ENCODE assay signal across 1 cellular context in the genomic region with DNA sequence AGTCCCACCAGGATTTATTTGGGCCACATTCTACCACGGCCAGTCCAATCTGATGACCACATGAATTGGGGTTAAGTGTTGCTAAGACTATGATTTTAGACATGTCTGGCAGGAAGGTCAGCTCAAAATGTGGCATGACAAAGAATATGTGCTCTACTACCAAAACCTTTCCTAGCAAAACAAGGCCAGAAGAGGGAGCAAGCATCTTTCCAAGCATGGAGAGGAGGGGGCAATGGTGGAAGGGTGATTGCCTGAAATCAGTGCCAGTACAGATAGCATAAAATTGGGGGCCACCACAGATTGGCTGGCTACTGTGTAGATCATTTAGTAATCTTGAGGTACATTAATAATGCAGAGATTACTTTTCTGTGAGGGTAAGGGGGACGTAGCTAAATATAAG.
TF ChIP-seq lines count a peak whose summit lies in the region.

No MANE protein-coding gene starts in this region.

TF ChIP-seq in SK-N-SH treated with all-trans-retinoic acid at 6 μM for 48 hours, 23 proteins besides CTCF, POLR2A, EP300 and RAD21 (continued from another document):
- no peak for TF ChIP-seq TOX (CRISPR knock-in tag; IDR thresholded peaks at IDR 0.05; ENCODE audit: borderline replicate concordance)
- TF ChIP-seq ZNF565 (CRISPR knock-in tag; conservative IDR thresholded peaks at IDR 0.05; ENCODE audit: low read depth) = no peak
- no peak for TF ChIP-seq SNAI2 (CRISPR knock-in tag; IDR thresholded peaks at IDR 0.05)
- no peak for TF ChIP-seq OSR1 (CRISPR knock-in tag; IDR thresholded peaks at IDR 0.05)
- TF ChIP-seq, protein P1, sequence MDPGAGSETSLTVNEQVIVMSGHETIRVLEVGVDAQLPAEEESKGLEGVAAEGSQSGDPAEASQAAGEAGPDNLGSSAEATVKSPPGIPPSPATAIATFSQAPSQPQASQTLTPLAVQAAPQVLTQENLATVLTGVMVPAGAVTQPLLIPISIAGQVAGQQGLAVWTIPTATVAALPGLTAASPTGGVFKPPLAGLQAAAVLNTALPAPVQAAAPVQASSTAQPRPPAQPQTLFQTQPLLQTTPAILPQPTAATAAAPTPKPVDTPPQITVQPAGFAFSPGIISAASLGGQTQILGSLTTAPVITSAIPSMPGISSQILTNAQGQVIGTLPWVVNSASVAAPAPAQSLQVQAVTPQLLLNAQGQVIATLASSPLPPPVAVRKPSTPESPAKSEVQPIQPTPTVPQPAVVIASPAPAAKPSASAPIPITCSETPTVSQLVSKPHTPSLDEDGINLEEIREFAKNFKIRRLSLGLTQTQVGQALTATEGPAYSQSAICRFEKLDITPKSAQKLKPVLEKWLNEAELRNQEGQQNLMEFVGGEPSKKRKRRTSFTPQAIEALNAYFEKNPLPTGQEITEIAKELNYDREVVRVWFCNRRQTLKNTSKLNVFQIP (CRISPR knock-in tag; IDR thresholded peaks at IDR 0.05; ENCODE audit: borderline replicate concordance, low read depth) = no peak
- TF ChIP-seq ZFP30 (CRISPR knock-in tag; IDR thresholded peaks at IDR 0.05) = no peak
- no peak for TF ChIP-seq PPARA (CRISPR knock-in tag; IDR thresholded peaks at IDR 0.05; ENCODE audit: borderline replicate concordance)
- TF ChIP-seq ARNTL (CRISPR knock-in tag; IDR thresholded peaks at IDR 0.05; ENCODE audit: borderline replicate concordance, low read depth) = no peak
- TF ChIP-seq CSDC2 (CRISPR knock-in tag; IDR thresholded peaks at IDR 0.05) = no peak
- no peak for TF ChIP-seq ISL1 (CRISPR knock-in tag; IDR thresholded peaks at IDR 0.05)
- TF ChIP-seq ZC3H10 (CRISPR knock-in tag; IDR thresholded peaks at IDR 0.05) = no peak
- no peak for TF ChIP-seq ZFP3 (CRISPR knock-in tag; IDR thresholded peaks at IDR 0.05)
- TF ChIP-seq ESRRG (CRISPR knock-in tag; IDR thresholded peaks at IDR 0.05) = no peak
- no peak for TF ChIP-seq ZNF70 (CRISPR knock-in tag; IDR thresholded peaks at IDR 0.05)
- TF ChIP-seq, protein P2, sequence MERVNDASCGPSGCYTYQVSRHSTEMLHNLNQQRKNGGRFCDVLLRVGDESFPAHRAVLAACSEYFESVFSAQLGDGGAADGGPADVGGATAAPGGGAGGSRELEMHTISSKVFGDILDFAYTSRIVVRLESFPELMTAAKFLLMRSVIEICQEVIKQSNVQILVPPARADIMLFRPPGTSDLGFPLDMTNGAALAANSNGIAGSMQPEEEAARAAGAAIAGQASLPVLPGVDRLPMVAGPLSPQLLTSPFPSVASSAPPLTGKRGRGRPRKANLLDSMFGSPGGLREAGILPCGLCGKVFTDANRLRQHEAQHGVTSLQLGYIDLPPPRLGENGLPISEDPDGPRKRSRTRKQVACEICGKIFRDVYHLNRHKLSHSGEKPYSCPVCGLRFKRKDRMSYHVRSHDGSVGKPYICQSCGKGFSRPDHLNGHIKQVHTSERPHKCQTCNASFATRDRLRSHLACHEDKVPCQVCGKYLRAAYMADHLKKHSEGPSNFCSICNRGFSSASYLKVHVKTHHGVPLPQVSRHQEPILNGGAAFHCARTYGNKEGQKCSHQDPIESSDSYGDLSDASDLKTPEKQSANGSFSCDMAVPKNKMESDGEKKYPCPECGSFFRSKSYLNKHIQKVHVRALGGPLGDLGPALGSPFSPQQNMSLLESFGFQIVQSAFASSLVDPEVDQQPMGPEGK (CRISPR knock-in tag; IDR thresholded peaks at IDR 0.05; ENCODE audit: borderline replicate concordance) = no peak
